ENCODE assay signal across 20 cellular contexts in the genomic region with DNA sequence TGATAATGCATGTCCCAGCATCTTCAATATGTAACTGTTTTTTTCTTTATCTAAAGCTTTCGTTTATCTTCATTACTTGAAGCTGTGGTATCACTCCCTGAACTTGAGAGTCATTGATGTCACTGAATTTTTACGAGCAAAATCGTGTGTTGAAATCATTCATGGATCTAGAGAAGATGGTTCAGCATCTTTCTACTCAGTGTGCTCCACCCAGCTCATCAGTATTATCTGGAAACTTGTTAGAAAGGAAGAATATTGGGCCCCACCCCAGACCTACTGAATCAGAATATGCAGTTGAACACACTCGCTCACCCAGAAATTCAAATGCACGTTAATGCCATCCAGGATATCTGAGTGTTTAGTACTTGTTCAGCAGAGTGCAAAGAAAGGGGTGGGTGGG.
"Had no signal": no experiment of that assay in that cellular context is flagged by ENCODE, and none has a peak within 500 bp of the region (broad histone marks: within the 10 kb centered on the region; RNA-seq: fewer than 3 reads in every experiment).

No MANE protein-coding gene starts in this region.

- H3K4me2 ChIP-seq: hepatocyte had no signal

- H2AFZ ChIP-seq: hepatocyte, parathyroid adenoma had no signal

- H3K79me2 ChIP-seq: parathyroid adenoma had no signal

- H3K9me3 ChIP-seq: colonic mucosa, gastroesophageal sphincter, heart left ventricle, prostate gland, right atrium auricular region, spleen, transverse colon had no signal

- H3K4me1 ChIP-seq: colonic mucosa, foreskin keratinocyte, heart left ventricle, parathyroid adenoma, prostate gland, right atrium auricular region, spleen had no signal

- H3K9ac ChIP-seq: parathyroid adenoma had no signal

- H3K27me3 ChIP-seq: colonic mucosa, gastroesophageal sphincter, heart left ventricle, hepatocyte, right atrium auricular region had no signal

- DNase-seq: colonic mucosa; effector CD8-positive, alpha-beta T cell; endodermal cell; foreskin keratinocyte; heart left ventricle; kidney; mesendoderm; naive thymus-derived CD8-positive, alpha-beta T cell; occipital lobe; spleen; stimulated activated CD4-positive, alpha-beta T cell treated with anti-CD3 and anti-CD28 coated beads, Interleukin-4, amount 100 ng/mL, for 4 hours; stimulated activated naive CD8-positive, alpha-beta T cell treated with anti-CD3 and anti-CD28 coated beads, Interleukin-15, Interleukin-2, amounts not matched to agents 100 U/mL and 50 U/mL, for 24 hours; substantia nigra; transverse colon had no signal

- H3K36me3 ChIP-seq: colonic mucosa, gastroesophageal sphincter, heart left ventricle, prostate gland, right atrium auricular region, spleen, transverse colon had no signal

- H3K27ac ChIP-seq: colonic mucosa, epithelial cell of prostate, foreskin keratinocyte, gastroesophageal sphincter, heart left ventricle, hepatocyte, parathyroid adenoma, prostate gland, right atrium auricular region, spleen, transverse colon had no signal

- H3K4me3 ChIP-seq: colonic mucosa, gastroesophageal sphincter, heart left ventricle, hepatocyte, prostate gland, right atrium auricular region, spleen, transverse colon had no signal
